Comparison of ENCODE assay signal across 31 cellular contexts in the genomic region with DNA sequence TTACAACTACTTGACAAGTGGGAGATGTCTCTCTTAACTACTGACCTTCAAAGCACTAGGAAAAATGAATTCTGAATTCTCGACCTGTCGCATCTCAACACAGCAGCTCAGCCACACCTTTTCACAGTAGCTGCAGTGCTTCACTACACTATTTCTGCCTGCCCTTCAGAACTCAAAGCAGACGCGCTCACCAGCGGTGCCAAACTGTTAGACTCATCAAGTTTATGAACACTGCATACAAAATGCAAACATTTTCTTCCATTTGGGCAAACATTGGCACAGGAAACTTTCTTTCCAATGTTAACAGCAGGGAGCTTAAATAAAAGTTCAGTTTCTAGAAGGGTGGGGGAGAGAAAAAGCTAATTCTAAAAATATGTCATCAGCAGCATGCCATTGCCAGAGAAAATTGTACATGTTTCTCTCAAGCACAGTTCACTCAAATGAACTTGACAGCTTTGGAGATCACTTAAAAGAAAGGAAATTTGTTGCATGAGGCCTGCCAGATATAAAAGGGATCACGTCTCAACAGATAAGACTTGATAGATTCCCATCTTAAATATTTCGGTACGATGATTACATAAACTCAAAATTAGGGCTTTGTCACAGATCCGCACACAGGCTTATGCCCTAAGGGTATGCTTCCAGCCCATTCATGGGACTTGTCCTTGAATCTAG.
DNase-seq lines count a peak whose midpoint lies in the region; ATAC-seq and TF ChIP-seq lines count a peak whose summit lies in the region.
"Had no signal": no experiment of that assay in that cellular context is flagged by ENCODE, and none has a peak within 500 bp of the region (broad histone marks: within the 10 kb centered on the region; RNA-seq: fewer than 3 reads in every experiment).

No MANE protein-coding gene starts in this region.

- ATAC-seq in left ventricle myocardium superior = peak; percentile 82
- ATAC-seq in GM18870 (IDR thresholded peaks at IDR 0.05; ENCODE audit: unreplicated experiment) = no peak
- ATAC-seq: gastroesophageal sphincter, mucosa of descending colon, sciatic nerve had no signal

- H3K36me3 ChIP-seq in HEK293 (ENCODE audit: control insufficient read depth in 2 of 2, insufficient read depth in 1 of 2, low read length in 2 of 2) = no peaks in the 10 kb centered on the region
- no peaks in the 10 kb centered on the region for H3K36me3 ChIP-seq in MG63
- H3K36me3 ChIP-seq in CD8-positive, alpha-beta memory T cell (ENCODE audit: insufficient read depth, low read length) = no peaks in the 10 kb centered on the region
- H3K36me3 ChIP-seq: breast epithelium, colonic mucosa, esophagus squamous epithelium, gastroesophageal sphincter, transverse colon, WERI-Rb-1 had no signal

- no peaks in the 10 kb centered on the region for H3K9me3 Mint-ChIP-seq in CD8-positive, alpha-beta memory T cell
- H3K9me3 Mint-ChIP-seq: activated CD4-positive, alpha-beta T cell treated with anti-CD3 and anti-CD28 coated beads, Interleukin-2, amount 10 ng/mL, durations not matched to agents 7 days and 5 days; endodermal cell; stimulated activated naive CD8-positive, alpha-beta T cell treated with anti-CD3 and anti-CD28 coated beads, Interleukin-15, Interleukin-2, amounts not matched to agents 100 ng/mL and 50 ng/mL, for 24 hours; T-helper 2 cell treated with Interferon-gamma antibody and Interleukin-4, amounts not matched to agents 5 μg/mL and 100 μg/mL, for 36 hours had no signal

- POLR2A ChIA-PET in HEK293 (lab: Yijun Ruan, JAX) = interaction anchor here (1.1 to 1.4 kb wide), 2 partner anchors 12 to 67 kb away, joined by 4 read pairs; no protein-coding TSS in a partner anchor
- POLR2A ChIA-PET in CD8-positive, alpha-beta memory T cell (lab: Charles Lee) = no interaction called here

- CTCF ChIA-PET in HEK293 (lab: Yijun Ruan, JAX) = interaction anchor here (0.6 to 1.7 kb wide), 4 partner anchors 11 to 160 kb away, joined by 3 to 5 read pairs (median 4); no protein-coding TSS in a partner anchor
- CTCF ChIA-PET in CD8-positive, alpha-beta memory T cell (lab: Charles Lee) = no interaction called here

- DNase-seq in MG63 (peak; percentile 65), left ventricle myocardium superior (peak; percentile 37), SW 1271 (lab: John Stamatoyannopoulos, UW) (no peak)
- DNase-seq in CD8-positive, alpha-beta memory T cell = no peak
- DNase-seq: activated CD4-positive, alpha-beta T cell treated with anti-CD3 and anti-CD28 coated beads, Interleukin-2, amount 10 ng/mL, durations not matched to agents 7 days and 5 days; activated naive CD4-positive, alpha-beta T cell; activated T-cell treated with anti-CD3 and anti-CD28 coated beads, Interleukin-2, amount 50 U/mL, for 48 hours; colonic mucosa; DMS 273 treated with DMSO at 0.1 percent for 48 hours; endodermal cell; esophagus squamous epithelium; GOT3; islet precursor cell; mucosa of descending colon; NCI-H187; NCI-H2227 treated with DMSO at 0.1 percent for 48 hours; stimulated activated CD4-positive, alpha-beta T cell treated with anti-CD3 and anti-CD28 coated beads, Interleukin-15, amount 100 ng/mL, for 24 hours; transverse colon; WERI-Rb-1 had no signal

- intact Hi-C loops in left ventricle myocardium superior (cut with micrococcal nuclease) = no loop called here

- no peak overlapping the region for H3K27ac Mint-ChIP-seq in CD8-positive, alpha-beta memory T cell
- H3K27ac Mint-ChIP-seq: activated CD4-positive, alpha-beta T cell treated with anti-CD3 and anti-CD28 coated beads, Interleukin-2, amount 10 ng/mL, durations not matched to agents 7 days and 5 days; endodermal cell; stimulated activated naive CD8-positive, alpha-beta T cell treated with anti-CD3 and anti-CD28 coated beads, Interleukin-15, Interleukin-2, amounts not matched to agents 100 ng/mL and 50 ng/mL, for 24 hours; T-helper 2 cell treated with Interferon-gamma antibody and Interleukin-4, amounts not matched to agents 5 μg/mL and 100 μg/mL, for 36 hours had no signal

- H3K4me3 ChIP-seq in HEK293 (ENCODE audit: low read depth, low read length) (no peak overlapping the region), MG63 (no peak overlapping the region)
- H3K4me3 ChIP-seq in CD8-positive, alpha-beta memory T cell (ENCODE audit: low read length) = no peak overlapping the region
- H3K4me3 ChIP-seq: breast epithelium, colonic mucosa, esophagus squamous epithelium, gastroesophageal sphincter, lung, mucosa of descending colon, SK-N-MC, transverse colon had no signal

- H3K36me3 Mint-ChIP-seq in CD8-positive, alpha-beta memory T cell = no peaks in the 10 kb centered on the region

- H3K4me1 ChIP-seq in HEK293 (ENCODE audit: control insufficient read depth, insufficient read depth, low read length) = peaks cover 13% of the 10 kb centered on the region
- H3K4me1 ChIP-seq in CD8-positive, alpha-beta memory T cell (ENCODE audit: insufficient read depth, low read length) = no peaks in the 10 kb centered on the region
- H3K4me1 ChIP-seq: breast epithelium, colonic mucosa, parathyroid adenoma, transverse colon had no signal

- no peaks in the 10 kb centered on the region for H3K9me3 ChIP-seq in HEK293 (ENCODE audit: control insufficient read depth, insufficient read depth, low read depth, low read length)
- no peaks in the 10 kb centered on the region for H3K9me3 ChIP-seq in MG63
- no peaks in the 10 kb centered on the region for H3K9me3 ChIP-seq in CD8-positive, alpha-beta memory T cell (ENCODE audit: low read length)
- H3K9me3 ChIP-seq: breast epithelium, colonic mucosa, esophagus squamous epithelium, gastroesophageal sphincter, mucosa of descending colon, transverse colon had no signal

- H3K27me3 ChIP-seq in MG63 = no peaks in the 10 kb centered on the region
- no peaks in the 10 kb centered on the region for H3K27me3 ChIP-seq in CD8-positive, alpha-beta memory T cell (ENCODE audit: insufficient read depth, low read length, poor library complexity, severe bottlenecking)
- H3K27me3 ChIP-seq: breast epithelium, esophagus squamous epithelium, gastroesophageal sphincter had no signal

- H3K27ac ChIP-seq in HEK293 (ENCODE audit: extremely low read depth, low read depth, low read length) (no peak overlapping the region), VCaP (peak overlapping the region; percentile 72)
- no peak overlapping the region for H3K27ac ChIP-seq in CD8-positive, alpha-beta memory T cell (ENCODE audit: low read depth, low read length)
- H3K27ac ChIP-seq: breast epithelium, colonic mucosa, esophagus squamous epithelium, gastroesophageal sphincter, parathyroid adenoma, SK-N-MC, transverse colon, WERI-Rb-1 had no signal

- no peak overlapping the region for H3K4me3 Mint-ChIP-seq in CD8-positive, alpha-beta memory T cell
- H3K4me3 Mint-ChIP-seq: activated CD4-positive, alpha-beta T cell treated with anti-CD3 and anti-CD28 coated beads, Interleukin-2, amount 10 ng/mL, durations not matched to agents 7 days and 5 days; endodermal cell; neural crest cell; stimulated activated naive CD8-positive, alpha-beta T cell treated with anti-CD3 and anti-CD28 coated beads, Interleukin-15, Interleukin-2, amounts not matched to agents 100 ng/mL and 50 ng/mL, for 24 hours; T-helper 2 cell treated with Interferon-gamma antibody and Interleukin-4, amounts not matched to agents 5 μg/mL and 100 μg/mL, for 36 hours had no signal

- TF ChIP-seq CTCF in HEK293 (tag by site-specific recombination; IDR thresholded peaks at IDR 0.05) (no peak), VCaP (conservative IDR thresholded peaks at IDR 0.05) (no peak)

- H3K27me3 Mint-ChIP-seq in CD8-positive, alpha-beta memory T cell = peaks cover 0 to 8% of the 10 kb centered on the region in 2 donors
- H3K27me3 Mint-ChIP-seq: activated CD4-positive, alpha-beta T cell treated with anti-CD3 and anti-CD28 coated beads, Interleukin-2, amount 10 ng/mL, durations not matched to agents 7 days and 5 days; stimulated activated naive CD8-positive, alpha-beta T cell treated with anti-CD3 and anti-CD28 coated beads, Interleukin-15, Interleukin-2, amounts not matched to agents 100 ng/mL and 50 ng/mL, for 24 hours had no signal

- no peaks in the 10 kb centered on the region for H3K4me1 Mint-ChIP-seq in CD8-positive, alpha-beta memory T cell
- H3K4me1 Mint-ChIP-seq: activated CD4-positive, alpha-beta T cell treated with anti-CD3 and anti-CD28 coated beads, Interleukin-2, amount 10 ng/mL, durations not matched to agents 7 days and 5 days had no signal

TF ChIP-seq in HEK293, 187 proteins besides CTCF, POLR2A, EP300 and RAD21 (continues in another document):
- TF ChIP-seq ZNF747 (tag by site-specific recombination; IDR thresholded peaks at IDR 0.05) (no peak), ZNF830 (tag by site-specific recombination; IDR thresholded peaks at IDR 0.05; ENCODE audit: low read depth) (no peak), ZNF311 (tag by site-specific recombination; IDR thresholded peaks at IDR 0.05; ENCODE audit: borderline replicate concordance) (no peak), ZNF654 (tag by site-specific recombination; IDR thresholded peaks at IDR 0.05; ENCODE audit: low read depth) (no peak), ZNF169 (tag by site-specific recombination; IDR thresholded peaks at IDR 0.05) (no peak), SP7 (tag by site-specific recombination; IDR thresholded peaks at IDR 0.05) (peak; percentile 88)
- TF ChIP-seq, protein P1, sequence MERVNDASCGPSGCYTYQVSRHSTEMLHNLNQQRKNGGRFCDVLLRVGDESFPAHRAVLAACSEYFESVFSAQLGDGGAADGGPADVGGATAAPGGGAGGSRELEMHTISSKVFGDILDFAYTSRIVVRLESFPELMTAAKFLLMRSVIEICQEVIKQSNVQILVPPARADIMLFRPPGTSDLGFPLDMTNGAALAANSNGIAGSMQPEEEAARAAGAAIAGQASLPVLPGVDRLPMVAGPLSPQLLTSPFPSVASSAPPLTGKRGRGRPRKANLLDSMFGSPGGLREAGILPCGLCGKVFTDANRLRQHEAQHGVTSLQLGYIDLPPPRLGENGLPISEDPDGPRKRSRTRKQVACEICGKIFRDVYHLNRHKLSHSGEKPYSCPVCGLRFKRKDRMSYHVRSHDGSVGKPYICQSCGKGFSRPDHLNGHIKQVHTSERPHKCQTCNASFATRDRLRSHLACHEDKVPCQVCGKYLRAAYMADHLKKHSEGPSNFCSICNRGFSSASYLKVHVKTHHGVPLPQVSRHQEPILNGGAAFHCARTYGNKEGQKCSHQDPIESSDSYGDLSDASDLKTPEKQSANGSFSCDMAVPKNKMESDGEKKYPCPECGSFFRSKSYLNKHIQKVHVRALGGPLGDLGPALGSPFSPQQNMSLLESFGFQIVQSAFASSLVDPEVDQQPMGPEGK (tag by site-specific recombination; IDR thresholded peaks at IDR 0.05) = no peak
- TF ChIP-seq, protein P2, sequence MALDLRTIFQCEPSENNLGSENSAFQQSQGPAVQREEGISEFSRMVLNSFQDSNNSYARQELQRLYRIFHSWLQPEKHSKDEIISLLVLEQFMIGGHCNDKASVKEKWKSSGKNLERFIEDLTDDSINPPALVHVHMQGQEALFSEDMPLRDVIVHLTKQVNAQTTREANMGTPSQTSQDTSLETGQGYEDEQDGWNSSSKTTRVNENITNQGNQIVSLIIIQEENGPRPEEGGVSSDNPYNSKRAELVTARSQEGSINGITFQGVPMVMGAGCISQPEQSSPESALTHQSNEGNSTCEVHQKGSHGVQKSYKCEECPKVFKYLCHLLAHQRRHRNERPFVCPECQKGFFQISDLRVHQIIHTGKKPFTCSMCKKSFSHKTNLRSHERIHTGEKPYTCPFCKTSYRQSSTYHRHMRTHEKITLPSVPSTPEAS (tag by site-specific recombination; IDR thresholded peaks at IDR 0.05) = no peak

Comparison
In these comparisons a context has a peak if more than half of its experiments do, and no peak if none do; other contexts are left out.
1. DNase-seq: peak in MG63 (single experiment) and left ventricle myocardium superior (single experiment); none in SW 1271 (0 of 2) and CD8-positive, alpha-beta memory T cell (0 of 5).